Comparison of ENCODE assay signal across 1 cellular context in the genomic region with DNA sequence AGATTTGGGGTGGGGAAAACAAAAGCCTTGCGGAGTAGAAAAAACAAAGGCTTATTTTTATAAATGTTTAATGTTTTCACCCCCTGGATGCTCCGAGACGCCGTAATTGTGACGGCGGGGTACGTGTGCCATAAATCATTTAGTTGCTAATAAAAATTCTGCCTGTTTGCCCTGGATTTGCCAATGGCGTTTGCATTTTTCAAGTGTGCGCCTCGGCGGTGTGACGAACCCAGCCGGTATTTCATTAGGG.
TF ChIP-seq lines count a peak whose summit lies in the region.

No MANE protein-coding gene starts in this region.

TF ChIP-seq in HEK293, 187 proteins besides CTCF, POLR2A, EP300 and RAD21 (continued from another document and continues in another):
- TF ChIP-seq, protein P1, sequence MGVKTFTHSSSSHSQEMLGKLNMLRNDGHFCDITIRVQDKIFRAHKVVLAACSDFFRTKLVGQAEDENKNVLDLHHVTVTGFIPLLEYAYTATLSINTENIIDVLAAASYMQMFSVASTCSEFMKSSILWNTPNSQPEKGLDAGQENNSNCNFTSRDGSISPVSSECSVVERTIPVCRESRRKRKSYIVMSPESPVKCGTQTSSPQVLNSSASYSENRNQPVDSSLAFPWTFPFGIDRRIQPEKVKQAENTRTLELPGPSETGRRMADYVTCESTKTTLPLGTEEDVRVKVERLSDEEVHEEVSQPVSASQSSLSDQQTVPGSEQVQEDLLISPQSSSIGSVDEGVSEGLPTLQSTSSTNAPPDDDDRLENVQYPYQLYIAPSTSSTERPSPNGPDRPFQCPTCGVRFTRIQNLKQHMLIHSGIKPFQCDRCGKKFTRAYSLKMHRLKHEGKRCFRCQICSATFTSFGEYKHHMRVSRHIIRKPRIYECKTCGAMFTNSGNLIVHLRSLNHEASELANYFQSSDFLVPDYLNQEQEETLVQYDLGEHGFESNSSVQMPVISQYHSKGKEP (tag by site-specific recombination; IDR thresholded peaks at IDR 0.05): peak; percentile 10; the same call in 1 of the 2 replicates
- TF ChIP-seq BCL11A (tag by site-specific recombination; IDR thresholded peaks at IDR 0.05; ENCODE audit: low read depth): no peak
- TF ChIP-seq ZNF354C (tag by site-specific recombination; IDR thresholded peaks at IDR 0.05; ENCODE audit: borderline replicate concordance, low read depth): no peak
- TF ChIP-seq ZNF37A (tag by site-specific recombination; IDR thresholded peaks at IDR 0.05): no peak
- TF ChIP-seq, protein P2, sequence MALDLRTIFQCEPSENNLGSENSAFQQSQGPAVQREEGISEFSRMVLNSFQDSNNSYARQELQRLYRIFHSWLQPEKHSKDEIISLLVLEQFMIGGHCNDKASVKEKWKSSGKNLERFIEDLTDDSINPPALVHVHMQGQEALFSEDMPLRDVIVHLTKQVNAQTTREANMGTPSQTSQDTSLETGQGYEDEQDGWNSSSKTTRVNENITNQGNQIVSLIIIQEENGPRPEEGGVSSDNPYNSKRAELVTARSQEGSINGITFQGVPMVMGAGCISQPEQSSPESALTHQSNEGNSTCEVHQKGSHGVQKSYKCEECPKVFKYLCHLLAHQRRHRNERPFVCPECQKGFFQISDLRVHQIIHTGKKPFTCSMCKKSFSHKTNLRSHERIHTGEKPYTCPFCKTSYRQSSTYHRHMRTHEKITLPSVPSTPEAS (tag by site-specific recombination; IDR thresholded peaks at IDR 0.05): no peak
- TF ChIP-seq KLF9 (tag by site-specific recombination; IDR thresholded peaks at IDR 0.05; ENCODE audit: low read depth): no peak
- TF ChIP-seq ZSCAN23 (tag by site-specific recombination; IDR thresholded peaks at IDR 0.05): no peak
- TF ChIP-seq ZSCAN16 (tag by site-specific recombination; IDR thresholded peaks at IDR 0.05): no peak
- TF ChIP-seq ZNF214 (tag by site-specific recombination; IDR thresholded peaks at IDR 0.05; ENCODE audit: borderline replicate concordance): no peak
- TF ChIP-seq, protein P3, sequence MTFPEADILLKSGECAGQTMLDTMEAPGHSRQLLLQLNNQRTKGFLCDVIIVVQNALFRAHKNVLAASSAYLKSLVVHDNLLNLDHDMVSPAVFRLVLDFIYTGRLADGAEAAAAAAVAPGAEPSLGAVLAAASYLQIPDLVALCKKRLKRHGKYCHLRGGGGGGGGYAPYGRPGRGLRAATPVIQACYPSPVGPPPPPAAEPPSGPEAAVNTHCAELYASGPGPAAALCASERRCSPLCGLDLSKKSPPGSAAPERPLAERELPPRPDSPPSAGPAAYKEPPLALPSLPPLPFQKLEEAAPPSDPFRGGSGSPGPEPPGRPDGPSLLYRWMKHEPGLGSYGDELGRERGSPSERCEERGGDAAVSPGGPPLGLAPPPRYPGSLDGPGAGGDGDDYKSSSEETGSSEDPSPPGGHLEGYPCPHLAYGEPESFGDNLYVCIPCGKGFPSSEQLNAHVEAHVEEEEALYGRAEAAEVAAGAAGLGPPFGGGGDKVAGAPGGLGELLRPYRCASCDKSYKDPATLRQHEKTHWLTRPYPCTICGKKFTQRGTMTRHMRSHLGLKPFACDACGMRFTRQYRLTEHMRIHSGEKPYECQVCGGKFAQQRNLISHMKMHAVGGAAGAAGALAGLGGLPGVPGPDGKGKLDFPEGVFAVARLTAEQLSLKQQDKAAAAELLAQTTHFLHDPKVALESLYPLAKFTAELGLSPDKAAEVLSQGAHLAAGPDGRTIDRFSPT (tag by site-specific recombination; IDR thresholded peaks at IDR 0.05): no peak
- no peak for TF ChIP-seq ZNF623 (tag by site-specific recombination; IDR thresholded peaks at IDR 0.05)
- no peak for TF ChIP-seq ZNF10 (tag by site-specific recombination; IDR thresholded peaks at IDR 0.05)
- TF ChIP-seq GLIS2 (tag by site-specific recombination; IDR thresholded peaks at IDR 0.05): no peak
- no peak for TF ChIP-seq SCRT2 (tag by site-specific recombination; IDR thresholded peaks at IDR 0.05)
- TF ChIP-seq ZNF776 (tag by site-specific recombination; IDR thresholded peaks at IDR 0.05; ENCODE audit: borderline replicate concordance): no peak
- peak; percentile 75 for TF ChIP-seq GLIS1 (tag by site-specific recombination; IDR thresholded peaks at IDR 0.05)
- peak; percentile 64 for TF ChIP-seq FEZF1 (tag by site-specific recombination; IDR thresholded peaks at IDR 0.05)
- no peak for TF ChIP-seq ZNF48 (tag by site-specific recombination; IDR thresholded peaks at IDR 0.05)
- no peak for TF ChIP-seq ZNF394 (tag by site-specific recombination; IDR thresholded peaks at IDR 0.05; ENCODE audit: borderline replicate concordance)
- TF ChIP-seq, protein P4, sequence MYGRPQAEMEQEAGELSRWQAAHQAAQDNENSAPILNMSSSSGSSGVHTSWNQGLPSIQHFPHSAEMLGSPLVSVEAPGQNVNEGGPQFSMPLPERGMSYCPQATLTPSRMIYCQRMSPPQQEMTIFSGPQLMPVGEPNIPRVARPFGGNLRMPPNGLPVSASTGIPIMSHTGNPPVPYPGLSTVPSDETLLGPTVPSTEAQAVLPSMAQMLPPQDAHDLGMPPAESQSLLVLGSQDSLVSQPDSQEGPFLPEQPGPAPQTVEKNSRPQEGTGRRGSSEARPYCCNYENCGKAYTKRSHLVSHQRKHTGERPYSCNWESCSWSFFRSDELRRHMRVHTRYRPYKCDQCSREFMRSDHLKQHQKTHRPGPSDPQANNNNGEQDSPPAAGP (tag by site-specific recombination; IDR thresholded peaks at IDR 0.05): no peak; the same call in 1 of the 2 replicates
- TF ChIP-seq, protein P5, sequence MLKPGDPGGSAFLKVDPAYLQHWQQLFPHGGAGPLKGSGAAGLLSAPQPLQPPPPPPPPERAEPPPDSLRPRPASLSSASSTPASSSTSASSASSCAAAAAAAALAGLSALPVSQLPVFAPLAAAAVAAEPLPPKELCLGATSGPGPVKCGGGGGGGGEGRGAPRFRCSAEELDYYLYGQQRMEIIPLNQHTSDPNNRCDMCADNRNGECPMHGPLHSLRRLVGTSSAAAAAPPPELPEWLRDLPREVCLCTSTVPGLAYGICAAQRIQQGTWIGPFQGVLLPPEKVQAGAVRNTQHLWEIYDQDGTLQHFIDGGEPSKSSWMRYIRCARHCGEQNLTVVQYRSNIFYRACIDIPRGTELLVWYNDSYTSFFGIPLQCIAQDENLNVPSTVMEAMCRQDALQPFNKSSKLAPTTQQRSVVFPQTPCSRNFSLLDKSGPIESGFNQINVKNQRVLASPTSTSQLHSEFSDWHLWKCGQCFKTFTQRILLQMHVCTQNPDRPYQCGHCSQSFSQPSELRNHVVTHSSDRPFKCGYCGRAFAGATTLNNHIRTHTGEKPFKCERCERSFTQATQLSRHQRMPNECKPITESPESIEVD (tag by site-specific recombination; IDR thresholded peaks at IDR 0.05): peak; percentile 94
- no peak; the same call in 1 of the 2 replicates for TF ChIP-seq ZNF843 (tag by site-specific recombination; IDR thresholded peaks at IDR 0.05)
- TF ChIP-seq, protein P6, sequence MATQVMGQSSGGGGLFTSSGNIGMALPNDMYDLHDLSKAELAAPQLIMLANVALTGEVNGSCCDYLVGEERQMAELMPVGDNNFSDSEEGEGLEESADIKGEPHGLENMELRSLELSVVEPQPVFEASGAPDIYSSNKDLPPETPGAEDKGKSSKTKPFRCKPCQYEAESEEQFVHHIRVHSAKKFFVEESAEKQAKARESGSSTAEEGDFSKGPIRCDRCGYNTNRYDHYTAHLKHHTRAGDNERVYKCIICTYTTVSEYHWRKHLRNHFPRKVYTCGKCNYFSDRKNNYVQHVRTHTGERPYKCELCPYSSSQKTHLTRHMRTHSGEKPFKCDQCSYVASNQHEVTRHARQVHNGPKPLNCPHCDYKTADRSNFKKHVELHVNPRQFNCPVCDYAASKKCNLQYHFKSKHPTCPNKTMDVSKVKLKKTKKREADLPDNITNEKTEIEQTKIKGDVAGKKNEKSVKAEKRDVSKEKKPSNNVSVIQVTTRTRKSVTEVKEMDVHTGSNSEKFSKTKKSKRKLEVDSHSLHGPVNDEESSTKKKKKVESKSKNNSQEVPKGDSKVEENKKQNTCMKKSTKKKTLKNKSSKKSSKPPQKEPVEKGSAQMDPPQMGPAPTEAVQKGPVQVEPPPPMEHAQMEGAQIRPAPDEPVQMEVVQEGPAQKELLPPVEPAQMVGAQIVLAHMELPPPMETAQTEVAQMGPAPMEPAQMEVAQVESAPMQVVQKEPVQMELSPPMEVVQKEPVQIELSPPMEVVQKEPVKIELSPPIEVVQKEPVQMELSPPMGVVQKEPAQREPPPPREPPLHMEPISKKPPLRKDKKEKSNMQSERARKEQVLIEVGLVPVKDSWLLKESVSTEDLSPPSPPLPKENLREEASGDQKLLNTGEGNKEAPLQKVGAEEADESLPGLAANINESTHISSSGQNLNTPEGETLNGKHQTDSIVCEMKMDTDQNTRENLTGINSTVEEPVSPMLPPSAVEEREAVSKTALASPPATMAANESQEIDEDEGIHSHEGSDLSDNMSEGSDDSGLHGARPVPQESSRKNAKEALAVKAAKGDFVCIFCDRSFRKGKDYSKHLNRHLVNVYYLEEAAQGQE (tag by site-specific recombination; IDR thresholded peaks at IDR 0.05): no peak
- no peak for TF ChIP-seq EGR2 (tag by site-specific recombination; IDR thresholded peaks at IDR 0.05; ENCODE audit: low read depth)
- peak; percentile 45 for TF ChIP-seq ZNF629 (tag by site-specific recombination; IDR thresholded peaks at IDR 0.05)
- TF ChIP-seq ZNF521 (tag by site-specific recombination; IDR thresholded peaks at IDR 0.05): no peak
- TF ChIP-seq ZNF660 (tag by site-specific recombination; IDR thresholded peaks at IDR 0.05): no peak
- no peak for TF ChIP-seq RBAK (tag by site-specific recombination; IDR thresholded peaks at IDR 0.05)
- TF ChIP-seq, protein P7, sequence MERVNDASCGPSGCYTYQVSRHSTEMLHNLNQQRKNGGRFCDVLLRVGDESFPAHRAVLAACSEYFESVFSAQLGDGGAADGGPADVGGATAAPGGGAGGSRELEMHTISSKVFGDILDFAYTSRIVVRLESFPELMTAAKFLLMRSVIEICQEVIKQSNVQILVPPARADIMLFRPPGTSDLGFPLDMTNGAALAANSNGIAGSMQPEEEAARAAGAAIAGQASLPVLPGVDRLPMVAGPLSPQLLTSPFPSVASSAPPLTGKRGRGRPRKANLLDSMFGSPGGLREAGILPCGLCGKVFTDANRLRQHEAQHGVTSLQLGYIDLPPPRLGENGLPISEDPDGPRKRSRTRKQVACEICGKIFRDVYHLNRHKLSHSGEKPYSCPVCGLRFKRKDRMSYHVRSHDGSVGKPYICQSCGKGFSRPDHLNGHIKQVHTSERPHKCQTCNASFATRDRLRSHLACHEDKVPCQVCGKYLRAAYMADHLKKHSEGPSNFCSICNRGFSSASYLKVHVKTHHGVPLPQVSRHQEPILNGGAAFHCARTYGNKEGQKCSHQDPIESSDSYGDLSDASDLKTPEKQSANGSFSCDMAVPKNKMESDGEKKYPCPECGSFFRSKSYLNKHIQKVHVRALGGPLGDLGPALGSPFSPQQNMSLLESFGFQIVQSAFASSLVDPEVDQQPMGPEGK (tag by site-specific recombination; IDR thresholded peaks at IDR 0.05): no peak
- no peak for TF ChIP-seq SP2 (tag by site-specific recombination; IDR thresholded peaks at IDR 0.05)
- TF ChIP-seq, protein P8, sequence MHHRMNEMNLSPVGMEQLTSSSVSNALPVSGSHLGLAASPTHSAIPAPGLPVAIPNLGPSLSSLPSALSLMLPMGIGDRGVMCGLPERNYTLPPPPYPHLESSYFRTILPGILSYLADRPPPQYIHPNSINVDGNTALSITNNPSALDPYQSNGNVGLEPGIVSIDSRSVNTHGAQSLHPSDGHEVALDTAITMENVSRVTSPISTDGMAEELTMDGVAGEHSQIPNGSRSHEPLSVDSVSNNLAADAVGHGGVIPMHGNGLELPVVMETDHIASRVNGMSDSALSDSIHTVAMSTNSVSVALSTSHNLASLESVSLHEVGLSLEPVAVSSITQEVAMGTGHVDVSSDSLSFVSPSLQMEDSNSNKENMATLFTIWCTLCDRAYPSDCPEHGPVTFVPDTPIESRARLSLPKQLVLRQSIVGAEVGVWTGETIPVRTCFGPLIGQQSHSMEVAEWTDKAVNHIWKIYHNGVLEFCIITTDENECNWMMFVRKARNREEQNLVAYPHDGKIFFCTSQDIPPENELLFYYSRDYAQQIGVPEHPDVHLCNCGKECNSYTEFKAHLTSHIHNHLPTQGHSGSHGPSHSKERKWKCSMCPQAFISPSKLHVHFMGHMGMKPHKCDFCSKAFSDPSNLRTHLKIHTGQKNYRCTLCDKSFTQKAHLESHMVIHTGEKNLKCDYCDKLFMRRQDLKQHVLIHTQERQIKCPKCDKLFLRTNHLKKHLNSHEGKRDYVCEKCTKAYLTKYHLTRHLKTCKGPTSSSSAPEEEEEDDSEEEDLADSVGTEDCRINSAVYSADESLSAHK (tag by site-specific recombination; IDR thresholded peaks at IDR 0.05): no peak
- peak; percentile 55 for TF ChIP-seq KLF10 (tag by site-specific recombination; IDR thresholded peaks at IDR 0.05)
- no peak; the same call in 1 of the 2 replicates for TF ChIP-seq ZNF561 (tag by site-specific recombination; IDR thresholded peaks at IDR 0.05; ENCODE audit: borderline replicate concordance)
- no peak for TF ChIP-seq ZNF596 (tag by site-specific recombination; IDR thresholded peaks at IDR 0.05)
- no peak for TF ChIP-seq SETDB1 (IDR thresholded peaks at IDR 0.05; ENCODE audit: insufficient read length, low read length)
- no peak for TF ChIP-seq ZNF239 (tag by site-specific recombination; IDR thresholded peaks at IDR 0.05)
- TF ChIP-seq ZNF350 (tag by site-specific recombination; IDR thresholded peaks at IDR 0.05): no peak
- TF ChIP-seq WT1 (tag by site-specific recombination; IDR thresholded peaks at IDR 0.05): no peak
- peak; percentile 42; the same call in 1 of the 2 replicates for TF ChIP-seq MEIS1 (CRISPR knock-in tag; IDR thresholded peaks at IDR 0.05; ENCODE audit: borderline replicate concordance)
- no peak for TF ChIP-seq ZIC2 (tag by site-specific recombination; IDR thresholded peaks at IDR 0.05)
- no peak for TF ChIP-seq ZNF600 (tag by site-specific recombination; IDR thresholded peaks at IDR 0.05)
- TF ChIP-seq ZBTB20 (tag by site-specific recombination; IDR thresholded peaks at IDR 0.05): no peak
- no peak for TF ChIP-seq ZNF184 (tag by site-specific recombination; IDR thresholded peaks at IDR 0.05)
- TF ChIP-seq, protein P9, sequence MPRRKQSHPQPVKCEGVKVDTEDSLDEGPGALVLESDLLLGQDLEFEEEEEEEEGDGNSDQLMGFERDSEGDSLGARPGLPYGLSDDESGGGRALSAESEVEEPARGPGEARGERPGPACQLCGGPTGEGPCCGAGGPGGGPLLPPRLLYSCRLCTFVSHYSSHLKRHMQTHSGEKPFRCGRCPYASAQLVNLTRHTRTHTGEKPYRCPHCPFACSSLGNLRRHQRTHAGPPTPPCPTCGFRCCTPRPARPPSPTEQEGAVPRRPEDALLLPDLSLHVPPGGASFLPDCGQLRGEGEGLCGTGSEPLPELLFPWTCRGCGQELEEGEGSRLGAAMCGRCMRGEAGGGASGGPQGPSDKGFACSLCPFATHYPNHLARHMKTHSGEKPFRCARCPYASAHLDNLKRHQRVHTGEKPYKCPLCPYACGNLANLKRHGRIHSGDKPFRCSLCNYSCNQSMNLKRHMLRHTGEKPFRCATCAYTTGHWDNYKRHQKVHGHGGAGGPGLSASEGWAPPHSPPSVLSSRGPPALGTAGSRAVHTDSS (tag by site-specific recombination; IDR thresholded peaks at IDR 0.05): no peak
- TF ChIP-seq ZNF146 (tag by site-specific recombination; IDR thresholded peaks at IDR 0.05): no peak
- TF ChIP-seq ZNF132 (tag by site-specific recombination; IDR thresholded peaks at IDR 0.05; ENCODE audit: borderline replicate concordance): no peak
- TF ChIP-seq ZNF24 (tag by site-specific recombination; IDR thresholded peaks at IDR 0.05): no peak
- no peak for TF ChIP-seq ZNF585B (tag by site-specific recombination; IDR thresholded peaks at IDR 0.05)
